In the genomic region with DNA sequence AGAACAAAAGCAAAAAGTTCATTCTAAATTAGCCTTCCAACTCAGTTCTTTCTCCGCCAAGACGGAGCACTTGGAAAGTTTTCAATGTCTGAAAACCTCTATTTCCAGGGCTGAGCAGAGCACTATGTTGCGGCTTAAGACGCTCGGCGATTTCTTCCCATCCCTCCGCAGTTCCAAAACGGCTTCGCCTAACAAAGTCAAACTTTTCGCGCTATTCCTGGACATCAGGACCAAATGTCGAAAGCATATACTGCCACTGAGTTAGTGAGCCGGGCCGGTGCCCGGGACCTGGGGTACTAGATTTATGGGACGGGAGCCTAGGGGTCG, we compare ENCODE assay signal across 8 cellular contexts. TPM values are rescaled to one million over a fixed set of nuclear protein-coding genes. Genes with fewer than 3 reads are reported as not detected.
A peak's percentile ranks its signal among the peaks of the same experiment; 100 is the strongest.
DNase-seq lines count a peak whose midpoint lies in the region; ATAC-seq and TF ChIP-seq lines count a peak whose summit lies in the region.

No MANE protein-coding gene starts in this region.

- WGBS in heart right ventricle, 2 donors: 1 to 2% methylated on average over 17 of the region's 17 CpGs

- DNase-seq in CD14-positive monocyte (ENCODE audit: low spot score): no peak
- DNase-seq in HCEC 1CT: peak; percentile 41
- no peak for DNase-seq in heart right ventricle
- peak; percentile 69 for DNase-seq in putamen (ENCODE audit: low spot score)
- DNase-seq in H4 (ENCODE audit: low spot score): no peak

- H3K36me3 ChIP-seq in heart right ventricle: no peaks in the 10 kb centered on the region

- TF ChIP-seq CTCF in CD14-positive monocyte (IDR thresholded peaks at IDR 0.05) (no peak), heart right ventricle (IDR thresholded peaks at IDR 0.05) (no peak)

- H3K4me3 ChIP-seq in heart right ventricle: peak overlapping the region; percentile 59 to 76 (median 74)

- no peaks in the 10 kb centered on the region for H3K27me3 ChIP-seq in heart right ventricle

- peaks cover 22 to 23% of the 10 kb centered on the region in 2 donors for H3K36me3 Mint-ChIP-seq in CD14-positive monocyte
- peaks cover 8% of the 10 kb centered on the region for H3K36me3 Mint-ChIP-seq in activated T-helper 17 cell treated with anti-CD3 and anti-CD28 coated beads, Interleukin-2, amount 50 U/mL, for 72 hours (ENCODE audit: low read depth)

- H3K4me3 Mint-ChIP-seq in CD14-positive monocyte: peak overlapping the region; percentile 91 to 94
- peak overlapping the region; percentile 92 for H3K4me3 Mint-ChIP-seq in activated T-helper 17 cell treated with anti-CD3 and anti-CD28 coated beads, Interleukin-2, amount 50 U/mL, for 72 hours

- H3K4me1 ChIP-seq in heart right ventricle: peaks cover 3 to 64% (median 41%) of the 10 kb centered on the region in 9 donors

- H3K27ac Mint-ChIP-seq in CD14-positive monocyte: peak overlapping the region; percentile 95 to 99 (median 97)
- H3K27ac Mint-ChIP-seq in activated T-helper 17 cell treated with anti-CD3 and anti-CD28 coated beads, Interleukin-2, amount 50 U/mL, for 72 hours: peak overlapping the region; percentile 97

- peak; percentile 22 for ATAC-seq in activated T-helper 17 cell treated with anti-CD3 and anti-CD28 coated beads, Interleukin-2, amount 50 U/mL, for 72 hours (replicated peaks)
- peak; percentile 14 to 60 (median 36) for ATAC-seq in heart right ventricle
- no peak for ATAC-seq in GM19324 (IDR thresholded peaks at IDR 0.05; ENCODE audit: low FRiP score, unreplicated experiment)
- ATAC-seq in HG03439 (IDR thresholded peaks at IDR 0.05; ENCODE audit: unreplicated experiment): no peak

- intact Hi-C loops in CD14-positive monocyte (cut with micrococcal nuclease) (loop anchor here (5.0 to 10.0 kb wide), 2 partner anchors 45 to 207 kb away; no protein-coding TSS in a partner anchor), heart right ventricle (cut with DNase I) (loop anchor here in 6 of 10 donors (2.0 to 5.0 kb wide), 6 partner anchors 35 to 129 kb away; partner anchors contain the start of gene LPAR6 (in 1 of the 6))

- H3K9me3 ChIP-seq in heart right ventricle: no peaks in the 10 kb centered on the region

- peak overlapping the region; percentile 97 to 99 (median 98) for H3K27ac ChIP-seq in heart right ventricle

- peaks cover 75% of the 10 kb centered on the region for H3K4me1 Mint-ChIP-seq in CD14-positive monocyte
- H3K4me1 Mint-ChIP-seq in activated T-helper 17 cell treated with anti-CD3 and anti-CD28 coated beads, Interleukin-2, amount 50 U/mL, for 72 hours: peaks cover 8% of the 10 kb centered on the region

- no peaks in the 10 kb centered on the region for H3K27me3 Mint-ChIP-seq in CD14-positive monocyte (ENCODE audit: low read depth in 3 of 3)
- no peaks in the 10 kb centered on the region for H3K27me3 Mint-ChIP-seq in activated T-helper 17 cell treated with anti-CD3 and anti-CD28 coated beads, Interleukin-2, amount 50 U/mL, for 72 hours

- peaks cover 3 to 9% (median 5%) of the 10 kb centered on the region in 7 donors for H3K9me3 Mint-ChIP-seq in CD14-positive monocyte
- H3K9me3 Mint-ChIP-seq in activated T-helper 17 cell treated with anti-CD3 and anti-CD28 coated beads, Interleukin-2, amount 50 U/mL, for 72 hours: peaks cover 5% of the 10 kb centered on the region

RNA-seq across cellular contexts. Expression of gene RCBTB2, which starts 0.8 kb away (rescaled TPM):
- polyA plus RNA-seq in CD14-positive monocyte (100 to 1,000 TPM in 1 of 2 donors, 10 to 100 TPM in 1; 64.4 to 100 TPM), heart right ventricle (10 to 100 TPM in 1 of 2 donors, 1 to 10 TPM in 1; 4.9 to 22.9 TPM)
- 1 to 10 TPM; 6.1 to 7.7 TPM for total RNA-seq in activated T-helper 17 cell treated with anti-CD3 and anti-CD28 coated beads, Interleukin-2, amount 50 U/mL, for 72 hours
- total RNA-seq in heart right ventricle: 10 to 100 TPM in 9 of 10 donors, 1 to 10 TPM in 1; 8.3 to 16.2 (median 12.2) TPM
- 7.0 and 7.6 TPM in 2 replicates for total RNA-seq in H4 (2014; rRNA removed; shearing (Covaris generic))

Comparison
In these comparisons a context has a peak if more than half of its experiments do, and no peak if none do; other contexts are left out.
1. DNase-seq: peak in HCEC 1CT (single experiment) and putamen (single experiment); none in CD14-positive monocyte (single experiment), heart right ventricle (0 of 2) and H4 (single experiment).
2. ATAC-seq: peak in activated T-helper 17 cell treated with anti-CD3 and anti-CD28 coated beads, Interleukin-2, amount 50 U/mL, for 72 hours (single experiment) and heart right ventricle (8 of 8); none in GM19324 (single experiment) and HG03439 (single experiment).